9 cellular contexts compared by ENCODE assay signal in the genomic region with DNA sequence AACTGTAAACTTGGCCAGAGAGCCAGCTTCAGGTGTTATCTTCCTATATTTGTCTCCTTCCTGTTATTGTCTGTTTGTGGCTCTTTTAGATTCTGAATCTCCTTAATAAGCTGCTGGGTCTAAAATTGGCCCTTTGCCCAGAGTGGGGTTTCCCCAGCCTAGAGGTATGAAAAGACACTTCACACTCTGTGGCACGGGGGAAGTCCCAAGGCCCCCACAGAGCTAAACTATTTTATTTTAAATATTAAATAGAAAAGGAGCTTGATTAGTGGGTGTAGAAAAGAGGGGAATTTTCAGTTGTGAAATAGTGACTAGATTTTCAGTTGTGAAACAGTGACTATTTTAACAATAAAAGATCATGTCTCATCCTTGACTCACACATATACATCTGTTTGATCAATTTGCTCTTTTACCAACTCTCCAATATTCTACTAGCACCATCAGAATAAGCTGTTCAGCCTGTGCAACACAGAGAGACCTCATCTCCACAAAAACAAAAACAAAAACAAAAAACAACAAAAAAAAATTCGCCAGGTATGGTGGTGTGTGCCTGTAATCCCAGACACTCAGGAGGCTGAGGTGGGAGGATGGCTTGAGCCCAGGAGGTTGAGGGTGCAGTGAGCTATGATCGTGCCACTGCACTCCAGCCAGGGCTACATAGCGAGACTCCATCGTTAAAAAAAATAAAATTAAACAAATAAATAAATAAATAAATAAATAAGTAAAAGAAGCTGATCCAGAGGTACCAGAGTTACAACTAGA. TPM values are rescaled to one million over a fixed set of nuclear protein-coding genes. Genes with fewer than 3 reads are reported as not detected.
A peak's percentile ranks its signal among the peaks of the same experiment; 100 is the strongest.
DNase-seq lines count a peak whose midpoint lies in the region; ATAC-seq and TF ChIP-seq lines count a peak whose summit lies in the region.
"Had no signal": no experiment of that assay in that cellular context is flagged by ENCODE, and none has a peak within 500 bp of the region (broad histone marks: within the 10 kb centered on the region; RNA-seq: fewer than 3 reads in every experiment).

No MANE protein-coding gene starts in this region.

- POLR2A ChIA-PET in A673 (lab: Charles Lee; ENCODE audit: low non-redundant PET), result no interaction called here
- POLR2A ChIA-PET in PC-9 (lab: Charles Lee; ENCODE audit: unreplicated experiment), result no interaction called here

- peaks cover 5% of the 10 kb centered on the region for H3K9me3 Mint-ChIP-seq in activated CD8-positive, alpha-beta memory T cell treated with anti-CD3 and anti-CD28 coated beads, Interleukin-2, amount 10 ng/mL, durations not matched to agents 7 days and 5 days (ENCODE audit: low read depth)

- no peak overlapping the region for H2AFZ ChIP-seq in PC-9

- H3K79me2 ChIP-seq in PC-9 (ENCODE audit: low read depth), result no peaks in the 10 kb centered on the region

- no peaks in the 10 kb centered on the region for H3K9me3 ChIP-seq in A673 (ENCODE audit: low read depth, low read length, poor library complexity, severe bottlenecking)
- H3K9me3 ChIP-seq in PC-9 (ENCODE audit: insufficient read depth, low read depth), result no peaks in the 10 kb centered on the region

- no peak overlapping the region for H3K4me3 Mint-ChIP-seq in activated CD8-positive, alpha-beta memory T cell treated with anti-CD3 and anti-CD28 coated beads, Interleukin-2, amount 10 ng/mL, durations not matched to agents 7 days and 5 days

- no TSS peak for BruUV-seq in A673 (replicated peaks; lab: Mats Ljungman, UMichigan)
- BruUV-seq in PC-9 (replicated peaks; lab: Mats Ljungman, UMichigan), result no TSS peak

- DNase-seq in A673 (ENCODE audit: low spot score) (peak; percentile 38), lung microvascular endothelial cell (ENCODE audit: low read depth in 2 of 2) (peak; percentile 8 to 47), PC-9 (no peak), NCI-H524 (lab: John Stamatoyannopoulos, UW) (no peak), occipital lobe (lab: John Stamatoyannopoulos, UW) (no peak)
- peak; percentile 77 for DNase-seq in activated CD8-positive, alpha-beta memory T cell treated with anti-CD3 and anti-CD28 coated beads, Interleukin-2, amount 10 ng/mL, durations not matched to agents 7 days and 5 days

- ATAC-seq in GM19438 (IDR thresholded peaks at IDR 0.05; ENCODE audit: low read depth, unreplicated experiment) (peak; percentile 97), HG03558 (IDR thresholded peaks at IDR 0.05; ENCODE audit: extremely low read depth, unreplicated experiment) (peak; percentile 86)
- peak; percentile 83 for ATAC-seq in activated CD8-positive, alpha-beta memory T cell treated with anti-CD3 and anti-CD28 coated beads, Interleukin-2, amount 10 ng/mL, durations not matched to agents 7 days and 5 days

- H3K9me2 ChIP-seq in PC-9 (ENCODE audit: insufficient read depth), result no peaks in the 10 kb centered on the region

- peaks cover 3% of the 10 kb centered on the region for H3K36me3 Mint-ChIP-seq in activated CD8-positive, alpha-beta memory T cell treated with anti-CD3 and anti-CD28 coated beads, Interleukin-2, amount 10 ng/mL, durations not matched to agents 7 days and 5 days

- H3K27ac ChIP-seq in A673 (ENCODE audit: low read depth, low read length, poor library complexity, severe bottlenecking) (no peak overlapping the region), PC-9 (no peak overlapping the region)
- H3K27ac ChIP-seq: C4-2B had no signal

- no peak overlapping the region for H3K4me2 ChIP-seq in PC-9

- no peaks in the 10 kb centered on the region for H4K20me1 ChIP-seq in PC-9 (ENCODE audit: insufficient read depth)

- H3K27ac Mint-ChIP-seq in activated CD8-positive, alpha-beta memory T cell treated with anti-CD3 and anti-CD28 coated beads, Interleukin-2, amount 10 ng/mL, durations not matched to agents 7 days and 5 days, result no peak overlapping the region

- H3K36me3 ChIP-seq in A673 (ENCODE audit: insufficient read depth, low read length, poor library complexity, severe bottlenecking) (no peaks in the 10 kb centered on the region), PC-9 (ENCODE audit: low read depth) (no peaks in the 10 kb centered on the region)

- H3K4me1 ChIP-seq in A673 (ENCODE audit: insufficient read depth, low read length, poor library complexity, severe bottlenecking) (peaks cover 8% of the 10 kb centered on the region), PC-9 (replicated peaks; ENCODE audit: insufficient read depth) (no peaks in the 10 kb centered on the region)

- peaks cover 21% of the 10 kb centered on the region for H3K4me1 Mint-ChIP-seq in activated CD8-positive, alpha-beta memory T cell treated with anti-CD3 and anti-CD28 coated beads, Interleukin-2, amount 10 ng/mL, durations not matched to agents 7 days and 5 days

- H3K27me3 ChIP-seq in A673 (replicated peaks; ENCODE audit: insufficient read depth, low read depth, low read length, poor library complexity) (no peaks in the 10 kb centered on the region), PC-9 (ENCODE audit: insufficient read depth, low read depth) (no peaks in the 10 kb centered on the region)

- no peaks in the 10 kb centered on the region for H3F3A ChIP-seq in PC-9 (ENCODE audit: insufficient read depth, low read depth)

- H3K4me3 ChIP-seq in A673 (ENCODE audit: low read depth, low read length, poor library complexity, severe bottlenecking) (no peak overlapping the region), PC-9 (no peak overlapping the region)

- TF ChIP-seq CTCF in A673 (conservative IDR thresholded peaks at IDR 0.05; ENCODE audit: low read depth, low read length), result no peak
- no peak for TF ChIP-seq CTCF in PC-9 (conservative IDR thresholded peaks at IDR 0.05)

- intact Hi-C loops in A673 (cut with micrococcal nuclease; ENCODE audit: unreplicated experiment), result no loop called here
- intact Hi-C loops in PC-9 (cut with micrococcal nuclease; ENCODE audit: unreplicated experiment), result no loop called here

- CTCF ChIA-PET in A673 (lab: Charles Lee) (no interaction called here), PC-9 (lab: Charles Lee) (no interaction called here)
- CTCF ChIA-PET in activated CD8-positive, alpha-beta memory T cell treated with anti-CD3 and anti-CD28 coated beads, Interleukin-2, amount 10 ng/mL, durations not matched to agents 7 days and 5 days (lab: Charles Lee), result interaction anchor here (0.8 to 1.5 kb wide), 4 partner anchors 23 to 169 kb away, joined by 3 to 4 read pairs (median 4); no protein-coding TSS in a partner anchor

- H3K27me3 Mint-ChIP-seq in activated CD8-positive, alpha-beta memory T cell treated with anti-CD3 and anti-CD28 coated beads, Interleukin-2, amount 10 ng/mL, durations not matched to agents 7 days and 5 days, result peaks cover 47% of the 10 kb centered on the region

RNA-seq across cellular contexts. Expression of a gene that starts 24.9 kb away (rescaled TPM):
- total RNA-seq in A673 (2021), result 32.9 and 38.4 TPM in 2 replicates
- 10 to 100 TPM; 19.4 to 25.9 TPM for total RNA-seq in activated CD8-positive, alpha-beta memory T cell treated with anti-CD3 and anti-CD28 coated beads, Interleukin-2, amount 10 ng/mL, durations not matched to agents 7 days and 5 days
- total RNA-seq in lung microvascular endothelial cell, result 8.7 and 13.9 TPM in 2 replicates
- 13.6 and 13.7 TPM in 2 replicates for total RNA-seq in PC-9 (2021)
- total RNA-seq in occipital lobe, result 38.7 TPM

RNA-seq across cellular contexts. Expression of a gene that starts 36.5 kb away (rescaled TPM):
- total RNA-seq in A673 (2021), result 14.5 and 18.3 TPM in 2 replicates
- total RNA-seq in activated CD8-positive, alpha-beta memory T cell treated with anti-CD3 and anti-CD28 coated beads, Interleukin-2, amount 10 ng/mL, durations not matched to agents 7 days and 5 days, result 10 to 100 TPM in 1 of 2 experiments, 1 to 10 TPM in 1; 4.7 to 21.6 TPM
- under 0.01 and 0.20 TPM in 2 replicates for total RNA-seq in lung microvascular endothelial cell
- total RNA-seq in PC-9 (2021), result 0.24 and 0.53 TPM in 2 replicates
- 1.6 TPM for total RNA-seq in occipital lobe

Comparison
In these comparisons a context has a peak if more than half of its experiments do, and no peak if none do; other contexts are left out.
1. DNase-seq: peak in A673 (single experiment), activated CD8-positive, alpha-beta memory T cell treated with anti-CD3 and anti-CD28 coated beads, Interleukin-2, amount 10 ng/mL, durations not matched to agents 7 days and 5 days (single experiment) and lung microvascular endothelial cell (2 of 2); none in PC-9 (0 of 2), NCI-H524 (0 of 2) and occipital lobe (single experiment).
2. Peak in every context shown above with its lines, with median percentiles within 50 percentile points of each other: ATAC-seq.